18 cellular contexts compared by ENCODE assay signal in genomic region chr10:119670717-119671116, GRCh38. TPM values are rescaled to one million over a fixed set of nuclear protein-coding genes. Genes with fewer than 3 reads are reported as not detected.
A peak's percentile ranks its signal among the peaks of the same experiment; 100 is the strongest.
DNase-seq lines count a peak whose midpoint lies in the region; ATAC-seq and TF ChIP-seq lines count a peak whose summit lies in the region.
"Had no signal": no experiment of that assay in that cellular context is flagged by ENCODE, and none has a peak within 500 bp of the region (broad histone marks: within the 10 kb centered on the region; RNA-seq: fewer than 3 reads in every experiment).

No MANE protein-coding gene starts in this region.

- intact Hi-C loops in mammary epithelial cell (cut with micrococcal nuclease) = no loop called here
- intact Hi-C loops in activated naive CD4-positive, alpha-beta T cell treated with anti-CD3 and anti-CD28 coated beads for 36 hours (cut with micrococcal nuclease) = no loop called here

- no peaks in the 10 kb centered on the region for H3K27me3 Mint-ChIP-seq in stimulated activated naive B cell treated with anti-CD40 and anti-IgM and Interleukin-4, amounts not matched to agents 10 μg/mL and 1 μg/mL and 100 μg/mL, for 72 hours
- H3K27me3 Mint-ChIP-seq in activated naive CD4-positive, alpha-beta T cell treated with anti-CD3 and anti-CD28 coated beads for 36 hours (ENCODE audit: low read depth) = no peaks in the 10 kb centered on the region
- H3K27me3 Mint-ChIP-seq: activated naive CD8-positive, alpha-beta T cell treated with anti-CD3 and anti-CD28 coated beads, Interleukin-2, amount 10 ng/mL, durations not matched to agents 7 days and 5 days had no signal

- TF ChIP-seq CTCF in mammary epithelial cell (conservative IDR thresholded peaks at IDR 0.05 in 1 of 2, IDR thresholded peaks at IDR 0.05 in 1 of 2; ENCODE audit: extremely low read depth in 1 of 2, insufficient read depth in 1 of 2, low read depth in 1 of 2, low read length in 2 of 2) (no peak), kidney epithelial cell (IDR thresholded peaks at IDR 0.05; ENCODE audit: insufficient read depth, low read length, poor library complexity, severe bottlenecking) (no peak)

- H3K4me3 Mint-ChIP-seq in stimulated activated naive B cell treated with anti-CD40 and anti-IgM and Interleukin-4, amounts not matched to agents 10 μg/mL and 1 μg/mL and 100 μg/mL, for 72 hours = no peak overlapping the region
- no peak overlapping the region for H3K4me3 Mint-ChIP-seq in activated naive CD4-positive, alpha-beta T cell treated with anti-CD3 and anti-CD28 coated beads for 36 hours
- H3K4me3 Mint-ChIP-seq: activated naive CD8-positive, alpha-beta T cell treated with anti-CD3 and anti-CD28 coated beads, Interleukin-2, amount 10 ng/mL, durations not matched to agents 7 days and 5 days; natural killer cell treated with Interleukin-12 subunit alpha and Interleukin-12 subunit beta and Interleukin-15 and Interleukin-18, amount 100 ng/mL, for 72 hours had no signal

- peak overlapping the region; percentile 9 for H3K27ac ChIP-seq in mammary epithelial cell (ENCODE audit: insufficient read depth, low read depth, low read length)
- no peak overlapping the region for H3K27ac ChIP-seq in effector memory CD4-positive, alpha-beta T cell (ENCODE audit: insufficient read depth, low read length, poor library complexity, severe bottlenecking)

- H2AFZ ChIP-seq in mammary epithelial cell (ENCODE audit: low read depth, low read length) = no peak overlapping the region

- WGBS in mammary epithelial cell (ENCODE audit: low coverage, missing lambda C conversion rate) = 0% methylated on average over 3 of the region's 3 CpGs

- DNase-seq in AG08395 (ENCODE audit: low spot score) = peak; percentile 29
- DNase-seq in M059J (ENCODE audit: low read depth) = peak; percentile 73
- DNase-seq in mammary epithelial cell = peak; percentile 80
- peak; percentile 37 for DNase-seq in kidney epithelial cell (ENCODE audit: low read depth)
- no peak for DNase-seq in G401 (ENCODE audit: low spot score)
- DNase-seq in stimulated activated naive B cell treated with anti-CD40 and anti-IgM and Interleukin-4, amounts not matched to agents 10 μg/mL and 1 μg/mL and 100 μg/mL, for 72 hours = no peak
- no peak for DNase-seq in activated naive CD4-positive, alpha-beta T cell treated with anti-CD3 and anti-CD28 coated beads for 36 hours
- no peak for DNase-seq in effector memory CD4-positive, alpha-beta T cell
- DNase-seq: activated CD4-positive, alpha-beta T cell treated with anti-CD3 and anti-CD28 coated beads, Interleukin-2, amount 50 U/mL, for 48 hours; activated naive CD8-positive, alpha-beta T cell treated with anti-CD3 and anti-CD28 coated beads, Interleukin-2, amount 10 ng/mL, durations not matched to agents 7 days and 5 days; activated T-cell treated with anti-CD3 and anti-CD28 coated beads, Interleukin-2, amount 50 U/mL, for 48 hours; Kasumi-1; NCI-H187 treated with DMSO at 0.1 percent for 48 hours; NCI-H446 treated with DMSO at 0.1 percent for 48 hours; stomach had no signal

- no peak overlapping the region for H3K4me3 ChIP-seq in mammary epithelial cell (replicated peaks in 1 of 3; ENCODE audit: insufficient read depth in 1 of 3, low read depth in 2 of 3, low read length in 3 of 3)
- no peak overlapping the region for H3K4me3 ChIP-seq in kidney epithelial cell (ENCODE audit: low read depth, low read length)
- no peak overlapping the region for H3K4me3 ChIP-seq in effector memory CD4-positive, alpha-beta T cell (ENCODE audit: insufficient read depth, low read depth, low read length, poor library complexity, severe bottlenecking)
- H3K4me3 ChIP-seq: gastroesophageal sphincter, stomach had no signal

- dilution Hi-C loops in mammary epithelial cell (cut with HindIII; ENCODE audit: low sequenced_read_pairs) = loop anchor here (5.0 kb wide), 1 partner anchor 73 kb away; the partner anchor contains the start of gene TIAL1

- H3K4me1 ChIP-seq in mammary epithelial cell (ENCODE audit: insufficient read depth, low read length) = peaks cover 73% of the 10 kb centered on the region
- peaks cover 7% of the 10 kb centered on the region for H3K4me1 ChIP-seq in effector memory CD4-positive, alpha-beta T cell (ENCODE audit: control insufficient read depth, insufficient read depth, low read length, poor library complexity, severe bottlenecking)

- H3K4me1 Mint-ChIP-seq in stimulated activated naive B cell treated with anti-CD40 and anti-IgM and Interleukin-4, amounts not matched to agents 10 μg/mL and 1 μg/mL and 100 μg/mL, for 72 hours = peaks cover 0 to 3% of the 10 kb centered on the region in 2 donors
- H3K4me1 Mint-ChIP-seq in activated naive CD4-positive, alpha-beta T cell treated with anti-CD3 and anti-CD28 coated beads for 36 hours (ENCODE audit: low read depth) = peaks cover 14% of the 10 kb centered on the region

- H3K4me2 ChIP-seq in mammary epithelial cell (ENCODE audit: insufficient read depth, low read depth, low read length) = peak overlapping the region; percentile 50

- H3K36me3 ChIP-seq in mammary epithelial cell (ENCODE audit: insufficient read depth, low read length) (peaks cover 35% of the 10 kb centered on the region), kidney epithelial cell (ENCODE audit: control insufficient read depth, insufficient read depth, low read length) (peaks cover 4% of the 10 kb centered on the region)
- peaks cover 58% of the 10 kb centered on the region for H3K36me3 ChIP-seq in effector memory CD4-positive, alpha-beta T cell (ENCODE audit: control insufficient read depth, insufficient read depth, low read length)

- H3K36me3 Mint-ChIP-seq in stimulated activated naive B cell treated with anti-CD40 and anti-IgM and Interleukin-4, amounts not matched to agents 10 μg/mL and 1 μg/mL and 100 μg/mL, for 72 hours = peaks cover 24 to 25% of the 10 kb centered on the region in 2 donors
- peaks cover 12% of the 10 kb centered on the region for H3K36me3 Mint-ChIP-seq in activated naive CD4-positive, alpha-beta T cell treated with anti-CD3 and anti-CD28 coated beads for 36 hours (ENCODE audit: low read depth)
- H3K36me3 Mint-ChIP-seq: natural killer cell treated with Interleukin-12 subunit alpha and Interleukin-12 subunit beta and Interleukin-15 and Interleukin-18, amount 100 ng/mL, for 72 hours had no signal

- CTCF ChIA-PET in mammary epithelial cell (lab: Charles Lee; ENCODE audit: low non-redundant PET) = interaction anchor here (1.2 kb wide), 1 partner anchor 62 kb away, joined by 7 read pairs; no protein-coding TSS in a partner anchor
- CTCF ChIA-PET in activated naive CD4-positive, alpha-beta T cell treated with anti-CD3 and anti-CD28 coated beads for 36 hours (lab: Charles Lee) = interaction anchor here (0.6 to 1.4 kb wide), 4 partner anchors 14 to 302 kb away, joined by 3 to 5 read pairs (median 3); no protein-coding TSS in a partner anchor

- no peak for ATAC-seq in stimulated activated naive B cell treated with anti-CD40 and anti-IgM and Interleukin-4, amounts not matched to agents 10 μg/mL and 1 μg/mL and 100 μg/mL, for 72 hours (replicated peaks)
- ATAC-seq: gastroesophageal sphincter; HCT116; natural killer cell treated with Interleukin-12 subunit alpha and Interleukin-12 subunit beta and Interleukin-15 and Interleukin-18, amount 100 ng/mL, for 72 hours had no signal

- no peaks in the 10 kb centered on the region for H3K9me3 Mint-ChIP-seq in stimulated activated naive B cell treated with anti-CD40 and anti-IgM and Interleukin-4, amounts not matched to agents 10 μg/mL and 1 μg/mL and 100 μg/mL, for 72 hours
- no peaks in the 10 kb centered on the region for H3K9me3 Mint-ChIP-seq in activated naive CD4-positive, alpha-beta T cell treated with anti-CD3 and anti-CD28 coated beads for 36 hours
- H3K9me3 Mint-ChIP-seq: activated naive CD8-positive, alpha-beta T cell treated with anti-CD3 and anti-CD28 coated beads, Interleukin-2, amount 10 ng/mL, durations not matched to agents 7 days and 5 days; natural killer cell treated with Interleukin-12 subunit alpha and Interleukin-12 subunit beta and Interleukin-15 and Interleukin-18, amount 100 ng/mL, for 72 hours had no signal

- no TSS peak for BruUV-seq in mammary epithelial cell (replicated peaks; lab: Mats Ljungman, UMichigan)

- no peak overlapping the region for H3K27ac Mint-ChIP-seq in stimulated activated naive B cell treated with anti-CD40 and anti-IgM and Interleukin-4, amounts not matched to agents 10 μg/mL and 1 μg/mL and 100 μg/mL, for 72 hours
- H3K27ac Mint-ChIP-seq in activated naive CD4-positive, alpha-beta T cell treated with anti-CD3 and anti-CD28 coated beads for 36 hours = no peak overlapping the region
- H3K27ac Mint-ChIP-seq: activated naive CD8-positive, alpha-beta T cell treated with anti-CD3 and anti-CD28 coated beads, Interleukin-2, amount 10 ng/mL, durations not matched to agents 7 days and 5 days; natural killer cell treated with Interleukin-12 subunit alpha and Interleukin-12 subunit beta and Interleukin-15 and Interleukin-18, amount 100 ng/mL, for 72 hours had no signal

- no peaks in the 10 kb centered on the region for H4K20me1 ChIP-seq in mammary epithelial cell (ENCODE audit: insufficient read depth, low read length)

- in situ Hi-C loops in mammary epithelial cell (cut with MboI; ENCODE audit: low sequenced_read_pairs in 2 of 2) = no loop called here
- in situ Hi-C loops in G401 (cut with HindIII; ENCODE audit: low sequenced_read_pairs) = no loop called here

- H3K27me3 ChIP-seq in mammary epithelial cell (ENCODE audit: insufficient read depth, low read length) = no peaks in the 10 kb centered on the region
- no peaks in the 10 kb centered on the region for H3K27me3 ChIP-seq in kidney epithelial cell (ENCODE audit: control insufficient read depth, insufficient read depth, low read length)
- no peaks in the 10 kb centered on the region for H3K27me3 ChIP-seq in effector memory CD4-positive, alpha-beta T cell (replicated peaks; ENCODE audit: control insufficient read depth, insufficient read depth, low read length, poor library complexity, severe bottlenecking)
- H3K27me3 ChIP-seq: gastroesophageal sphincter, stomach had no signal

- H3K9ac ChIP-seq in mammary epithelial cell (ENCODE audit: insufficient read depth, low read length) = no peak overlapping the region

- H3K79me2 ChIP-seq in mammary epithelial cell (ENCODE audit: insufficient read depth, low read length) = peaks cover 88% of the 10 kb centered on the region

- no peaks in the 10 kb centered on the region for H3K9me3 ChIP-seq in mammary epithelial cell (replicated peaks; ENCODE audit: insufficient read depth, low read length)
- no peaks in the 10 kb centered on the region for H3K9me3 ChIP-seq in effector memory CD4-positive, alpha-beta T cell (ENCODE audit: control insufficient read depth, low read length)
- H3K9me3 ChIP-seq: gastroesophageal sphincter, stomach had no signal

RNA-seq across cellular contexts. Expression of gene BAG3, which starts 19.5 kb away (rescaled TPM):
- total RNA-seq in M059J (2014; rRNA removed; shearing (Covaris generic)) = 15.1 and 28.6 TPM in 2 replicates
- 100 to 1,000 TPM in 1 of 2 donors, 10 to 100 TPM in 1; 41.0 to 117 TPM for total RNA-seq in mammary epithelial cell
- polyA plus RNA-seq in mammary epithelial cell = 43.5 TPM
- 89.4 TPM for polyA minus RNA-seq in mammary epithelial cell
- 30.3 and 43.5 TPM in 2 replicates for total RNA-seq in kidney epithelial cell
- total RNA-seq in G401 (2014; rRNA removed; shearing (Covaris generic)) = 8.5 and 14.6 TPM in 2 replicates
- total RNA-seq in activated naive CD4-positive, alpha-beta T cell treated with anti-CD3 and anti-CD28 coated beads for 36 hours = 10 to 100 TPM; 20.9 to 24.3 TPM

RNA-seq across cellular contexts. Expression of gene INPP5F, which starts 55.1 kb away (rescaled TPM):
- 11.1 and 15.2 TPM in 2 replicates for total RNA-seq in M059J (2014; rRNA removed; shearing (Covaris generic))
- total RNA-seq in mammary epithelial cell (10 to 100 TPM; 19.3 to 22.1 TPM), kidney epithelial cell (13.9 and 15.3 TPM in 2 replicates)
- 9.8 TPM for polyA plus RNA-seq in mammary epithelial cell
- 12.5 TPM for polyA minus RNA-seq in mammary epithelial cell
- 7.9 and 10.1 TPM in 2 replicates for total RNA-seq in G401 (2014; rRNA removed; shearing (Covaris generic))
- 10 to 100 TPM; 10.5 to 10.9 TPM for total RNA-seq in activated naive CD4-positive, alpha-beta T cell treated with anti-CD3 and anti-CD28 coated beads for 36 hours

Comparison
In these comparisons a context has a peak if more than half of its experiments do, and no peak if none do; other contexts are left out.
1. DNase-seq: peak in AG08395 (single experiment), M059J (single experiment), mammary epithelial cell (single experiment) and kidney epithelial cell (single experiment); none in G401 (single experiment), stimulated activated naive B cell treated with anti-CD40 and anti-IgM and Interleukin-4, amounts not matched to agents 10 μg/mL and 1 μg/mL and 100 μg/mL, for 72 hours (single experiment), activated naive CD4-positive, alpha-beta T cell treated with anti-CD3 and anti-CD28 coated beads for 36 hours (single experiment) and effector memory CD4-positive, alpha-beta T cell (0 of 3).